1 cellular context compared by ENCODE assay signal in genomic region chr17:73470369-73470768, GRCh38.
TF ChIP-seq lines count a peak whose summit lies in the region.

No MANE protein-coding gene starts in this region.

TF ChIP-seq in neural cell, 6 proteins besides CTCF, POLR2A, EP300 and RAD21 (continued from another document):
- peak; percentile 8 for TF ChIP-seq REST (IDR thresholded peaks at IDR 0.05; ENCODE audit: borderline replicate concordance)
- TF ChIP-seq POLR2AphosphoS5 (IDR thresholded peaks at IDR 0.05), result peak; percentile 26
- TF ChIP-seq TAF1 (IDR thresholded peaks at IDR 0.05; ENCODE audit: low read depth), result no peak
